25 cellular contexts compared by ENCODE assay signal in the genomic region with DNA sequence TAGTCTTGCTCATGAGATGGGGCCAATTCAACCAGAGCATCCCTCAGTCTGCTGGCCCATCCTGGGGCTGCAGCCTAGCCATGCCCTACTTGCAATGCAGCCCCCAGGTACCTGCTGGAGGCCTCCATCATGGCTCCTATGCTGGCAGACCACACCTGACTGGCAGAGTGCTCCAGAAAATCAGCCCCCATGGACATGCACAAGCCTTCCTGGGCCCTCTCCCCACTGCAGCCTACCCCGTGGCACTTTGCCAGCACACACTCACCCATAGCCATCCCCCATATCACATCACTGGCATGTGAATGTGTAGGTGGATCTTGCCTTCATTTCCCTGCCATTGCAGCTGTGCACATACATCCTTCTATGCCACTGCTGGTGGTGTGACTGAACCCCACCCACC.
"Had no signal": no experiment of that assay in that cellular context is flagged by ENCODE, and none has a peak within 500 bp of the region (broad histone marks: within the 10 kb centered on the region; RNA-seq: fewer than 3 reads in every experiment).

No MANE protein-coding gene starts in this region.

- H3K4me1 ChIP-seq: colonic mucosa, esophagus muscularis mucosa, esophagus squamous epithelium, foreskin keratinocyte, gastrocnemius medialis, gastroesophageal sphincter, heart left ventricle, heart right ventricle had no signal

- H3K36me3 ChIP-seq: colonic mucosa, esophagus muscularis mucosa, esophagus squamous epithelium, gastrocnemius medialis, gastroesophageal sphincter, heart left ventricle, heart right ventricle had no signal

- ATAC-seq: effector memory CD8-positive, alpha-beta T cell; esophagus mucosa; foreskin keratinocyte; gastrocnemius medialis; gastroesophageal sphincter; heart left ventricle; heart right ventricle had no signal

- H3K27me3 ChIP-seq: colonic mucosa, esophagus muscularis mucosa, esophagus squamous epithelium, foreskin keratinocyte, gastrocnemius medialis, gastroesophageal sphincter, heart left ventricle, heart right ventricle had no signal

- H3K27ac ChIP-seq: colonic mucosa, coronary artery, dorsolateral prefrontal cortex, epithelial cell of prostate, esophagus muscularis mucosa, esophagus squamous epithelium, foreskin keratinocyte, gastrocnemius medialis, gastroesophageal sphincter, heart left ventricle, heart right ventricle had no signal

- H3K4me3 Mint-ChIP-seq: dendritic cell treated with granulocyte-macrophage colony-stimulating factor and Interleukin-4, amounts not matched to agents 40 ng/mL and 50 ng/mL, for 4 days; effector memory CD8-positive, alpha-beta T cell; endodermal cell had no signal

- H3K4me1 Mint-ChIP-seq: endodermal cell had no signal

- H3K4me3 ChIP-seq: colonic mucosa, coronary artery, dorsolateral prefrontal cortex, esophagus muscularis mucosa, esophagus squamous epithelium, gastrocnemius medialis, gastroesophageal sphincter, heart left ventricle, heart right ventricle had no signal

- H3K27me3 Mint-ChIP-seq: dendritic cell treated with granulocyte-macrophage colony-stimulating factor and Interleukin-4, amounts not matched to agents 40 ng/mL and 50 ng/mL, for 4 days; effector memory CD8-positive, alpha-beta T cell had no signal

- DNase-seq: colonic mucosa; cortex of kidney; dermis blood vessel endothelial cell; dorsolateral prefrontal cortex; effector CD4-positive, alpha-beta T cell; effector CD8-positive, alpha-beta T cell; effector memory CD4-positive, alpha-beta T cell; effector memory CD8-positive, alpha-beta T cell; endodermal cell; erythroblast; esophagus squamous epithelium; foreskin fibroblast; foreskin keratinocyte; foreskin melanocyte; gastrocnemius medialis; glutamatergic neuron; head of caudate nucleus; heart left ventricle; heart right ventricle had no signal

- H3K27ac Mint-ChIP-seq: dendritic cell treated with granulocyte-macrophage colony-stimulating factor and Interleukin-4, amounts not matched to agents 40 ng/mL and 50 ng/mL, for 4 days; effector memory CD8-positive, alpha-beta T cell; endodermal cell had no signal

- H3K9me3 ChIP-seq: colonic mucosa, esophagus muscularis mucosa, esophagus squamous epithelium, gastrocnemius medialis, gastroesophageal sphincter, heart left ventricle had no signal
